1 cellular context compared by ENCODE assay signal in genomic region chr3:73007992-73008712, GRCh38.
TF ChIP-seq lines count a peak whose summit lies in the region.

No MANE protein-coding gene starts in this region.

TF ChIP-seq in WTC11, 78 proteins besides CTCF, POLR2A, EP300 and RAD21 (continued from another document):
- TF ChIP-seq CDX4 (CRISPR knock-in tag; IDR thresholded peaks at IDR 0.05; ENCODE audit: borderline replicate concordance) (no peak), JUN (CRISPR knock-in tag; IDR thresholded peaks at IDR 0.05) (no peak), CREM (CRISPR knock-in tag; IDR thresholded peaks at IDR 0.05) (no peak), NR3C1 (CRISPR knock-in tag; conservative IDR thresholded peaks at IDR 0.05; ENCODE audit: low read depth) (no peak), GABPB1 (CRISPR knock-in tag; IDR thresholded peaks at IDR 0.05) (no peak), HMGXB4 (CRISPR knock-in tag; IDR thresholded peaks at IDR 0.05) (no peak), RELA (CRISPR knock-in tag; IDR thresholded peaks at IDR 0.05; ENCODE audit: borderline replicate concordance) (no peak)
